ENCODE assay signal across 24 cellular contexts in the genomic region with DNA sequence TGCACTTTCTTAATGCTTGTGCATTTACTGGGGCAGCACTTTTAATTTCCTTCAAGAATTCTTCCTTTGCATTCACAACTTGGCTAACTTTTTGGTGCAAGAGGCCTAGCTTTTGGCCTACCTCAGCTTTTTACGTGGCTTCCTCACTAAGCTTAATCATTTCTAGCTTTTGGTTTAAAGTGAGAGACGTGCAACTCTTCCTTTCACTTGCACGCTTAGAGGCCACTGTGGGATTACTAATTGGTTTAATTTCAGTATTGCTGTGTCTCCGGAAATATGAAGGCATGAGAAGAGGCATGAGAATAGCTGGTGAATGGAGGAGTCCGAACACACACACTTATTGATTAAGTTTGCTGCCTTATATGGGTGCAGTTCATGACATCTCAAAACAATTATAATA.
"Had no signal": no experiment of that assay in that cellular context is flagged by ENCODE, and none has a peak within 500 bp of the region (broad histone marks: within the 10 kb centered on the region; RNA-seq: fewer than 3 reads in every experiment).

No MANE protein-coding gene starts in this region.

- H3K36me3 Mint-ChIP-seq: activated naive CD8-positive, alpha-beta T cell treated with anti-CD3 and anti-CD28 coated beads, Interleukin-2, amount 10 ng/mL, durations not matched to agents 7 days and 5 days; T-cell had no signal

- H3K4me3 ChIP-seq: adrenal gland, SK-N-MC had no signal

- H3K4me3 Mint-ChIP-seq: activated B cell treated with CpG ODN at 0.5 μM for 24 hours; activated CD4-positive, alpha-beta T cell treated with anti-CD3 and anti-CD28 coated beads, Interleukin-2, amount 10 ng/mL, durations not matched to agents 7 days and 5 days; activated naive CD8-positive, alpha-beta T cell treated with anti-CD3 and anti-CD28 coated beads, Interleukin-2, amount 10 ng/mL, durations not matched to agents 7 days and 5 days; T-cell had no signal

- H3K9me3 Mint-ChIP-seq: activated CD4-positive, alpha-beta T cell treated with anti-CD3 and anti-CD28 coated beads, Interleukin-2, amount 10 ng/mL, durations not matched to agents 7 days and 5 days; activated naive CD8-positive, alpha-beta T cell treated with anti-CD3 and anti-CD28 coated beads, Interleukin-2, amount 10 ng/mL, durations not matched to agents 7 days and 5 days; activated T-cell treated with anti-CD3 and anti-CD28 coated beads, Interleukin-2, amount 50 U/mL, for 72 hours; T-cell had no signal

- H3K9me3 ChIP-seq: adrenal gland had no signal

- H3K27me3 Mint-ChIP-seq: activated B cell treated with CpG ODN at 0.5 μM for 24 hours had no signal

- ATAC-seq: Panc1, Right ventricle myocardium inferior, T-cell had no signal

- H3K4me1 Mint-ChIP-seq: activated B cell treated with CpG ODN at 0.5 μM for 24 hours; activated CD4-positive, alpha-beta T cell treated with anti-CD3 and anti-CD28 coated beads, Interleukin-2, amount 10 ng/mL, durations not matched to agents 7 days and 5 days; activated naive CD8-positive, alpha-beta T cell treated with anti-CD3 and anti-CD28 coated beads, Interleukin-2, amount 10 ng/mL, durations not matched to agents 7 days and 5 days had no signal

- H3K36me3 ChIP-seq: adrenal gland had no signal

- H3K4me1 ChIP-seq: adrenal gland had no signal

- H3K27ac Mint-ChIP-seq: activated B cell treated with CpG ODN at 0.5 μM for 24 hours; activated CD4-positive, alpha-beta T cell treated with anti-CD3 and anti-CD28 coated beads, Interleukin-2, amount 10 ng/mL, durations not matched to agents 7 days and 5 days; activated naive CD8-positive, alpha-beta T cell treated with anti-CD3 and anti-CD28 coated beads, Interleukin-2, amount 10 ng/mL, durations not matched to agents 7 days and 5 days; activated T-cell treated with anti-CD3 and anti-CD28 coated beads, Interleukin-2, amount 50 U/mL, for 72 hours; T-cell had no signal

- H3K27me3 ChIP-seq: adrenal gland had no signal

- DNase-seq: activated B cell treated with CpG ODN at 0.5 μM for 24 hours; activated CD4-positive, alpha-beta T cell treated with anti-CD3 and anti-CD28 coated beads for 1 hour; activated CD4-positive, alpha-beta T cell treated with anti-CD3 and anti-CD28 coated beads, Interleukin-2, amount 10 ng/mL, durations not matched to agents 7 days and 5 days; activated CD8-positive, alpha-beta memory T cell treated with anti-CD3 and anti-CD28 coated beads, Interleukin-2, amount 50 U/mL, for 4 hours; activated naive CD4-positive, alpha-beta T cell treated with anti-CD3 and anti-CD28 coated beads, Interleukin-2, amount 50 U/mL, for 16 hours; activated naive CD8-positive, alpha-beta T cell treated with anti-CD3 and anti-CD28 coated beads, Interleukin-2, amount 10 ng/mL, durations not matched to agents 7 days and 5 days; adrenal gland; anterior cingulate cortex; NCI-H1092; NCI-H1417; NCI-H2029; NCI-H2107; NCI-H2171 treated with DMSO at 0.1 percent for 48 hours; NCI-H226; NCI-H526 treated with DMSO at 0.1 percent for 48 hours; NCI-H82; OCI-M1; RPMI8226; T-cell; T1000 had no signal

- H3K27ac ChIP-seq: adrenal gland, SK-N-MC had no signal
